ENCODE assay signal across 9 cellular contexts in the genomic region with DNA sequence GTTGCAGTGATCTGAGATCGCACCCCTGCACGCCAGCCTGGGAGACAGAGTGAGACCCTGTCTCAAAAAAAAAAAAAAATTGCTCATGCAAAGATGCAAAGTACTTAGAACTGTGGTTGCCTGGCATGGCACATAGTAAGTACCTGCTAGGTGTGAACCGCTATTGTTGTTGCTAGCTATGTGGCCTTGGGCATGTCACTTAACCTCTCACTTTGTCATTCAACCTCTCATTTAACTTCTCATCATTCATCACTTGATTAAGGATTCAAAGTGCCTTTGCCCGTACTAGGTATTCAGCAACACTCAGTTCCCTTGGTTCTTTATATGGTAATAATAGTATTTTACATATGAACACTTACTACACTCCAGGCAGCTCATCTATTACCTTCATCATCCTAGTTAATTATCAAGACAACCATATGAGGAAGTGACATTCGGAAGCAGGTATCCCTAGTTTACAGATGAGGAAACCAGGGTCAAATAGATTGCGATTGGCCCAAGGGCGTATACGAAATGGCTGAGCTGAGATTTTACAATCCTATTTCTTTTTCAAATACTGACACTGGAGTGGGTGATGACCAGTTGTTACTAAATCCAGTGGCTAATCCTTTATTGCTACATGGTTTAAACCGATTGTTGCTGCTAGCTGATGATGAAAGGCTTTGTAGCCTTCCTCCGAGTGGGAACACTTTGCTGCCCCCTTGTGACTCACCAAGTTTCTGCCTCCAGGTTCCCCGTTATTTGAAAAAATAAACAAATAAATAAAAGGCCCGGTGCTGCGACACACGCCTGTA. TPM values are rescaled to one million over a fixed set of nuclear protein-coding genes. Genes with fewer than 3 reads are reported as not detected.
A peak's percentile ranks its signal among the peaks of the same experiment; 100 is the strongest.
DNase-seq lines count a peak whose midpoint lies in the region; ATAC-seq, FAIRE-seq and TF ChIP-seq lines count a peak whose summit lies in the region.
"Had no signal": no experiment of that assay in that cellular context is flagged by ENCODE, and none has a peak within 500 bp of the region (broad histone marks: within the 10 kb centered on the region; RNA-seq: fewer than 3 reads in every experiment).

No MANE protein-coding gene starts in this region.

- no peak overlapping the region for H4K8ac ChIP-seq in H1 (ENCODE audit: extremely low read depth, insufficient read depth, low read length)

- POLR2A ChIA-PET in activated CD4-positive, alpha-beta memory T cell treated with anti-CD3 and anti-CD28 coated beads for 36 hours (lab: Charles Lee), result interaction anchor here (1.3 kb wide), 1 partner anchor 52 kb away, joined by 4 read pairs; no protein-coding TSS in a partner anchor
- POLR2A ChIA-PET in H1 (lab: Charles Lee; ENCODE audit: partially characterized antibody), result interaction anchor here (0.7 to 1.3 kb wide), 5 partner anchors 17 to 419 kb away, joined by 3 to 4 read pairs (median 3); a partner anchor contains a TSS

- H3K23ac ChIP-seq in H1 (ENCODE audit: insufficient read length), result no peak overlapping the region

- H3K36me3 Mint-ChIP-seq in activated CD4-positive, alpha-beta memory T cell treated with anti-CD3 and anti-CD28 coated beads for 36 hours, result no peaks in the 10 kb centered on the region
- H3K36me3 Mint-ChIP-seq in naive B cell, result no peaks in the 10 kb centered on the region

- no peak overlapping the region for H3K56ac ChIP-seq in H1 (replicated peaks; ENCODE audit: insufficient read length, low read depth, low read length)

- no peaks in the 10 kb centered on the region for H3K23me2 ChIP-seq in H1 (ENCODE audit: low read depth, low read length)

- DNase-seq in COLO668 (lab: John Stamatoyannopoulos, UW; ENCODE audit: unreplicated experiment) (peak; percentile 28), NCI-H460 (ENCODE audit: extremely low read depth, low read depth) (peak; percentile 64), H1 (ENCODE audit: low read depth in 1 of 2, low spot score in 2 of 2) (peak; percentile 21 to 60), naive B cell (peak; percentile 60)
- peak; percentile 68 for DNase-seq in activated CD4-positive, alpha-beta memory T cell treated with anti-CD3 and anti-CD28 coated beads for 36 hours
- DNase-seq in stimulated activated naive CD8-positive, alpha-beta T cell treated with anti-CD3 and anti-CD28 coated beads, Interleukin-15, Interleukin-2, amounts not matched to agents 100 U/mL and 50 U/mL, for 24 hours, result peak; percentile 60
- no peak for DNase-seq in NK-92 treated with Interleukin-12 subunit alpha and Interleukin-12 subunit beta, amount 100 ng/mL, for 24 hours (lab: John Stamatoyannopoulos, UW)

- intact Hi-C loops in activated CD4-positive, alpha-beta memory T cell treated with anti-CD3 and anti-CD28 coated beads for 36 hours (cut with micrococcal nuclease), result loop anchor here (1.0 to 5.0 kb wide), 3 partner anchors 37 to 213 kb away; a partner anchor contains a TSS

- H3K4me1 Mint-ChIP-seq in activated CD4-positive, alpha-beta memory T cell treated with anti-CD3 and anti-CD28 coated beads for 36 hours (ENCODE audit: low read depth), result peaks cover 5% of the 10 kb centered on the region
- peaks cover under 1 to 7% (median 4%) of the 10 kb centered on the region in 3 donors for H3K4me1 Mint-ChIP-seq in naive B cell

- H2BK5ac ChIP-seq in H1 (ENCODE audit: low read depth, low read length), result no peak overlapping the region

- no peak overlapping the region for H3K9ac ChIP-seq in H1 (replicated peaks in 1 of 4; ENCODE audit: extremely low read depth in 1 of 4, low read depth in 3 of 4, low read length in 3 of 4)

- H3K14ac ChIP-seq in H1 (ENCODE audit: insufficient read length), result no peak overlapping the region

- peaks cover 0 to 2% (median under 1%) of the 10 kb centered on the region in 4 experiments; a peak in 2 of 7 replicates for H3K4me1 ChIP-seq in H1 (replicated peaks in 1 of 4; ENCODE audit: control insufficient read depth in 3 of 4, insufficient read depth in 4 of 4, low read length in 3 of 4)

- H2BK15ac ChIP-seq in H1 (ENCODE audit: low read length), result no peak overlapping the region

- no peak for TF ChIP-seq POLR2A in H1 (IDR thresholded peaks at IDR 0.05; ENCODE audit: control extremely low read depth in 1 of 2, low read depth in 2 of 2, low read length in 2 of 2)

- no peaks in the 10 kb centered on the region for H3K27me3 ChIP-seq in H1 (replicated peaks in 1 of 4; ENCODE audit: control insufficient read depth in 3 of 4, extremely low read depth in 1 of 4, insufficient read depth in 3 of 4, low read length in 3 of 4)

- H4K5ac ChIP-seq in H1 (ENCODE audit: insufficient read length, low read depth, low read length), result no peak overlapping the region

- no peaks in the 10 kb centered on the region for H3K27me3 Mint-ChIP-seq in activated CD4-positive, alpha-beta memory T cell treated with anti-CD3 and anti-CD28 coated beads for 36 hours
- peaks cover 0 to 23% (median 10%) of the 10 kb centered on the region in 3 donors for H3K27me3 Mint-ChIP-seq in naive B cell

- H3K4ac ChIP-seq in H1 (replicated peaks; ENCODE audit: insufficient read length, low read depth, low read length), result no peak overlapping the region

- no peak overlapping the region for H3K18ac ChIP-seq in H1 (ENCODE audit: extremely low read depth, low read length)

- peak; percentile 16 to 57 (median 55) for TF ChIP-seq CTCF in H1 (IDR thresholded peaks at IDR 0.05; ENCODE audit: control extremely low read depth in 1 of 3, insufficient read depth in 1 of 3, low read depth in 1 of 3, low read length in 3 of 3)

- no peak overlapping the region for H2BK20ac ChIP-seq in H1 (ENCODE audit: low read length)

- H4K20me1 ChIP-seq in H1 (replicated peaks in 1 of 2; ENCODE audit: control insufficient read depth in 1 of 2, insufficient read depth in 2 of 2, low read length in 2 of 2), result no peaks in the 10 kb centered on the region

- no peaks in the 10 kb centered on the region for H3K9me3 ChIP-seq in H1 (ENCODE audit: insufficient read depth in 2 of 2, low read depth in 1 of 2, low read length in 1 of 2)

- H3K4me2 ChIP-seq in H1 (ENCODE audit: insufficient read depth in 1 of 2, low read depth in 2 of 2, low read length in 2 of 2), result peak overlapping the region in 1 of 2 experiments; percentile 44; a peak in 2 of 4 replicates

- no peak overlapping the region for H3K27ac Mint-ChIP-seq in activated CD4-positive, alpha-beta memory T cell treated with anti-CD3 and anti-CD28 coated beads for 36 hours
- H3K27ac Mint-ChIP-seq in naive B cell, result peak overlapping the region in 1 of 6 donors; percentile 47

- no peak overlapping the region for H2BK12ac ChIP-seq in H1 (ENCODE audit: low read depth, low read length)

- TF ChIP-seq RAD21 in H1 (IDR thresholded peaks at IDR 0.05 in 1 of 2, conservative IDR thresholded peaks at IDR 0.05 in 1 of 2; ENCODE audit: low read depth in 2 of 2, low read length in 2 of 2), result peak; percentile 65 to 71

- H2BK120ac ChIP-seq in H1 (replicated peaks; ENCODE audit: low read depth, low read length), result no peak overlapping the region

- H3K79me1 ChIP-seq in H1 (ENCODE audit: low read depth, low read length), result no peaks in the 10 kb centered on the region

- no peak overlapping the region for H3K27ac ChIP-seq in H1 (ENCODE audit: low read depth, low read length)
- H3K27ac ChIP-seq: SK-N-MC had no signal

- no peaks in the 10 kb centered on the region for H3K9me3 Mint-ChIP-seq in activated CD4-positive, alpha-beta memory T cell treated with anti-CD3 and anti-CD28 coated beads for 36 hours
- peaks cover 0 to 1% (median 0%) of the 10 kb centered on the region in 7 donors for H3K9me3 Mint-ChIP-seq in naive B cell

- no peak overlapping the region for H2AK5ac ChIP-seq in H1 (ENCODE audit: low read depth, low read length)

- peak; percentile 36 for FAIRE-seq in H1 (lab: Jason Lieb, UNC)

- no peaks in the 10 kb centered on the region for H3K36me3 ChIP-seq in H1 (ENCODE audit: control insufficient read depth in 2 of 4, insufficient read depth in 4 of 4, low read length in 3 of 4)

- no peak overlapping the region for H3K4me3 Mint-ChIP-seq in activated CD4-positive, alpha-beta memory T cell treated with anti-CD3 and anti-CD28 coated beads for 36 hours
- peak overlapping the region in 2 of 8 donors; percentile 22 to 61 for H3K4me3 Mint-ChIP-seq in naive B cell

- CTCF ChIA-PET in activated CD4-positive, alpha-beta memory T cell treated with anti-CD3 and anti-CD28 coated beads for 36 hours (lab: Charles Lee), result interaction anchor here (0.6 to 3.7 kb wide), 33 partner anchors 9 to 247 kb away, joined by 3 to 34 read pairs (median 4); a partner anchor contains a TSS
- CTCF ChIA-PET in H1 (lab: Charles Lee; ENCODE audit: partially characterized antibody), result interaction anchor here (0.6 to 6.9 kb wide), 44 partner anchors 9 to 1470 kb away, joined by 3 to 47 read pairs (median 4); a partner anchor contains a TSS

- no peaks in the 10 kb centered on the region for H3K79me2 ChIP-seq in H1 (ENCODE audit: control insufficient read depth in 1 of 2, insufficient read depth in 2 of 2, low read length in 2 of 2)

- no peak overlapping the region for H2AFZ ChIP-seq in H1 (ENCODE audit: low read length)

- no peak for TF ChIP-seq EP300 in H1 (IDR thresholded peaks at IDR 0.05; ENCODE audit: borderline replicate concordance in 1 of 2, low read depth in 2 of 2, low read length in 2 of 2)

- ATAC-seq in GM21825 (IDR thresholded peaks at IDR 0.05; ENCODE audit: unreplicated experiment), result peak; percentile 54
- ATAC-seq in naive B cell (ENCODE audit: low read depth in 2 of 2), result peak; percentile 47 to 72
- ATAC-seq in stimulated activated naive CD8-positive, alpha-beta T cell treated with anti-CD3 and anti-CD28 coated beads, Interleukin-15, Interleukin-2, amounts not matched to agents 100 U/mL and 50 U/mL, for 24 hours, result no peak

- H4K91ac ChIP-seq in H1 (replicated peaks; ENCODE audit: insufficient read length, low read length), result no peak overlapping the region

- no peak overlapping the region for H3K4me3 ChIP-seq in H1 (ENCODE audit: extremely low read depth in 1 of 4, insufficient read depth in 2 of 4, low read depth in 3 of 4, low read length in 4 of 4)
- H3K4me3 ChIP-seq: SK-N-MC had no signal

- WGBS in H1 (ENCODE audit: extremely low coverage in 1 of 2, insufficient coverage in 1 of 2, insufficient read length in 1 of 2, insufficient replicate concordance in 2 of 2, low coverage in 1 of 2, low lambda C conversion rate in 2 of 2, missing lambda C conversion rate in 1 of 2), 2 experiments, result 26% methylated on average over 13 of the region's 14 CpGs; no CpG with 5 or more reads in 1 of the 2 experiments

RNA-seq across cellular contexts. Expression of a gene that starts 28.8 kb away (rescaled TPM):
- not detected in 2 replicates for total RNA-seq in NCI-H460 (2014; rRNA removed; shearing (Covaris generic))
- polyA plus RNA-seq in NCI-H460 (2014; cell fraction: nucleus; rRNA removed), result 0.79 TPM in 1 of 2 replicates, not detected in the other
- total RNA-seq in activated CD4-positive, alpha-beta memory T cell treated with anti-CD3 and anti-CD28 coated beads for 36 hours, result under 1 TPM; 0.34 to 0.55 TPM
- 1.7 and 1.8 TPM in 2 replicates for total RNA-seq in H1 (2021; fragmentation: NEBNext Ultra II Directional; extraction: Animal tissue kit (Norgen Biotek cat#: 25700))
- 2.6 and 2.9 TPM in 2 replicates for polyA plus RNA-seq in H1 (2011; rRNA removed)
- polyA plus RNA-seq in H1 (2011; cell fraction: cytosol; rRNA removed), result 3.1 TPM
- polyA plus RNA-seq in H1 (2011; cell fraction: nucleus; rRNA removed), result 1.7 TPM
- 0.81 to 3.2 TPM (median 2.1 TPM) in 4 replicates for polyA plus RNA-seq in H1 (2012, experiment 1 of 2)
- polyA plus RNA-seq in H1 (2012, experiment 2 of 2), result 2.1 TPM
- polyA plus RNA-seq in H1 (2013, experiment 1 of 2), result 1.1 TPM
- 0.85 TPM for polyA plus RNA-seq in H1 (2013, experiment 2 of 2)
- 0.29 and 0.47 TPM in 2 replicates for polyA minus RNA-seq in H1 (2011; rRNA and poly(A)+ RNA removed)
- 1.7 TPM for polyA minus RNA-seq in H1 (2011; cell fraction: cytosol; rRNA and poly(A)+ RNA removed)
- polyA minus RNA-seq in H1 (2011; cell fraction: nucleus; rRNA and poly(A)+ RNA removed), result 1.5 TPM
- 10 to 100 TPM in 2 of 6 donors, 1 to 10 TPM in 4; 1.7 to 21.9 (median 8.7) TPM for polyA plus RNA-seq in naive B cell (ENCODE audit: low read depth in 6 of 6)

RNA-seq across cellular contexts. Expression of a gene that starts 36.6 kb away (rescaled TPM):
- total RNA-seq in NCI-H460 (2014; rRNA removed; shearing (Covaris generic)), result 7.0 and 8.9 TPM in 2 replicates
- polyA plus RNA-seq in NCI-H460 (2014; cell fraction: nucleus; rRNA removed), result 13.2 and 19.9 TPM in 2 replicates
- 100 to 1,000 TPM; 154 to 156 TPM for total RNA-seq in activated CD4-positive, alpha-beta memory T cell treated with anti-CD3 and anti-CD28 coated beads for 36 hours
- total RNA-seq in H1 (2021; fragmentation: NEBNext Ultra II Directional; extraction: Animal tissue kit (Norgen Biotek cat#: 25700)), result 27.9 and 31.0 TPM in 2 replicates
- polyA plus RNA-seq in H1 (2011; rRNA removed) (38.6 and 42.6 TPM in 2 replicates), naive B cell (ENCODE audit: low read depth in 6 of 6) (100 to 1,000 TPM in 5 of 6 donors, 10 to 100 TPM in 1; 78.8 to 189 (median 150) TPM)
- 33.9 TPM for polyA plus RNA-seq in H1 (2011; cell fraction: cytosol; rRNA removed)
- polyA plus RNA-seq in H1 (2011; cell fraction: nucleus; rRNA removed), result 38.3 TPM
- 26.0 to 42.9 TPM (median 35.3 TPM) in 4 replicates for polyA plus RNA-seq in H1 (2012, experiment 1 of 2)
- polyA plus RNA-seq in H1 (2012, experiment 2 of 2), result 16.3 TPM
- polyA plus RNA-seq in H1 (2013, experiment 1 of 2), result 45.2 TPM
- polyA plus RNA-seq in H1 (2013, experiment 2 of 2), result 44.9 TPM
- polyA minus RNA-seq in H1 (2011; rRNA and poly(A)+ RNA removed), result 42.3 and 64.6 TPM in 2 replicates
- polyA minus RNA-seq in H1 (2011; cell fraction: cytosol; rRNA and poly(A)+ RNA removed), result 21.2 TPM
- polyA minus RNA-seq in H1 (2011; cell fraction: nucleus; rRNA and poly(A)+ RNA removed), result 20.5 TPM
